ENCODE assay signal across 25 cellular contexts in the genomic region with DNA sequence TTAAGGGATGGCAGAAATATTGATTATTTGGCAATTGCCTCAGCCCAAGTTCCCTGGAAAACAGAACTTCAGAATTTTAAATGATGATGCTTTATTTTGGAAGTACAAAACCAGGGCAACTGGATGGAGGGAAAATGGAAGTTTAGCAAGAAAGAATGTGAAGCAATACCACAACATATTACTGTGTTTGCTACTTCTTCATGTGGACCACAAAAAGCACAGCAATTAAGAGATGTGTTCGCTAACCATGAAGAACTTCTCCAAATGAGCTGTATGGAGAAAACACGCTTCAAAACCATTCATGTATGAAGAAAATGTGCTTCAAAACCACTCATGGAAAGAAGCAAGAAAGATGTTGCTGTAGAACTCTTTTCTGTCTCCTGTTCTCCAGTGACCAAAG.
"Had no signal": no experiment of that assay in that cellular context is flagged by ENCODE, and none has a peak within 500 bp of the region (broad histone marks: within the 10 kb centered on the region; RNA-seq: fewer than 3 reads in every experiment).

No MANE protein-coding gene starts in this region.

- ATAC-seq: activated CD8-positive, alpha-beta T cell treated with anti-CD3 and anti-CD28 coated beads for 36 hours; activated T-cell treated with anti-CD3 and anti-CD28 coated beads, Interleukin-2, amount 50 U/mL, for 72 hours; activated T-helper 17 cell treated with anti-CD3 and anti-CD28 coated beads, Interleukin-2, amount 50 U/mL, for 72 hours; body of pancreas; Right ventricle myocardium inferior; SK-N-SH treated with all-trans-retinoic acid at 6 μM for 48 hours had no signal

- DNase-seq: activated CD4-positive, alpha-beta T cell treated with anti-CD3 and anti-CD28 coated beads, Interleukin-2, amount 10 ng/mL, durations not matched to agents 24 days and 14 days; activated CD4-positive, alpha-beta T cell treated with anti-CD3 and anti-CD28 coated beads, Interleukin-2, amount 50 U/mL, for 4 hours; activated CD8-positive, alpha-beta T cell treated with anti-CD3 and anti-CD28 coated beads for 36 hours; activated effector memory CD4-positive, alpha-beta T cell treated with anti-CD3 and anti-CD28 coated beads, Interleukin-2, amount 50 U/mL, for 16 hours; activated naive CD4-positive, alpha-beta T cell; activated T-cell treated with anti-CD3 and anti-CD28 coated beads, Interleukin-2, amount 50 U/mL, for 1 hour; activated T-cell treated with anti-CD3 and anti-CD28 coated beads, Interleukin-2, amount 50 U/mL, for 72 hours; adrenal gland; body of pancreas; MM.1S; MV-4-11; NCI-H1092 treated with DMSO at 0.1 percent for 48 hours; NCI-H1417 treated with DMSO at 0.1 percent for 48 hours; NCI-H1930; NCI-H2081 treated with DMSO at 0.1 percent for 48 hours; NCI-H345; NCI-H526; NCI-H748 treated with DMSO at 0.1 percent for 48 hours; NK-92 treated with Interleukin-12 subunit alpha and Interleukin-12 subunit beta, amount 100 ng/mL, for 24 hours; PC-9; SIG-M5; T1000 had no signal
